ENCODE assay signal across 16 cellular contexts in genomic region chr2:54274781-54275242, GRCh38. TPM values are rescaled to one million over a fixed set of nuclear protein-coding genes. Genes with fewer than 3 reads are reported as not detected.
DNase-seq lines count a peak whose midpoint lies in the region; ATAC-seq and TF ChIP-seq lines count a peak whose summit lies in the region.
"Had no signal": no experiment of that assay in that cellular context is flagged by ENCODE, and none has a peak within 500 bp of the region (broad histone marks: within the 10 kb centered on the region; RNA-seq: fewer than 3 reads in every experiment).

No MANE protein-coding gene starts in this region.

- ATAC-seq in stimulated activated naive CD8-positive, alpha-beta T cell treated with anti-CD3 and anti-CD28 coated beads, Interleukin-15, amount 100 ng/mL, for 72 hours = peak; percentile 53
- ATAC-seq in stimulated activated naive CD8-positive, alpha-beta T cell treated with anti-CD3 and anti-CD28 coated beads, Interleukin-15, Interleukin-2, amounts not matched to agents 100 U/mL and 50 U/mL, for 24 hours = no peak
- ATAC-seq in GM21529 (IDR thresholded peaks at IDR 0.05; ENCODE audit: unreplicated experiment) (no peak), HG03457 (IDR thresholded peaks at IDR 0.05; ENCODE audit: unreplicated experiment) (no peak)

- H3K27me3 ChIP-seq in SJCRH30 = no peaks in the 10 kb centered on the region
- H3K27me3 ChIP-seq: esophagus squamous epithelium, suprapubic skin had no signal

- peak overlapping the region; percentile 62 for H3K27ac ChIP-seq in SJCRH30
- H3K27ac ChIP-seq: esophagus squamous epithelium, HL-60, suprapubic skin, VCaP had no signal

- no peak for DNase-seq in stimulated activated naive CD8-positive, alpha-beta T cell treated with anti-CD3 and anti-CD28 coated beads, Interleukin-15, amount 100 ng/mL, for 72 hours
- no peak for DNase-seq in stimulated activated naive CD8-positive, alpha-beta T cell treated with anti-CD3 and anti-CD28 coated beads, Interleukin-15, Interleukin-2, amounts not matched to agents 100 U/mL and 50 U/mL, for 24 hours
- DNase-seq in SJCRH30 (peak; percentile 38 to 77), fibroblast of pulmonary artery (ENCODE audit: low read depth) (peak; percentile 69), COLO829 (ENCODE audit: low spot score) (no peak), kidney glomerular epithelial cell (lab: John Stamatoyannopoulos, UW) (no peak)
- DNase-seq: activated gamma-delta T cell; CD8-positive, alpha-beta memory T cell; esophagus squamous epithelium; H9; NCI-H446 had no signal

- H3K36me3 ChIP-seq in SJCRH30 = no peaks in the 10 kb centered on the region
- H3K36me3 ChIP-seq: esophagus squamous epithelium, suprapubic skin had no signal

- peak overlapping the region; percentile 90 to 99 for H3K27ac Mint-ChIP-seq in stimulated activated naive CD8-positive, alpha-beta T cell treated with anti-CD3 and anti-CD28 coated beads, Interleukin-15, amount 100 ng/mL, for 72 hours
- H3K27ac Mint-ChIP-seq: CD8-positive, alpha-beta memory T cell; H9 had no signal

- H3K4me3 ChIP-seq in SJCRH30 = peak overlapping the region; percentile 15; the same call in 1 of the 2 replicates
- H3K4me3 ChIP-seq in fibroblast of pulmonary artery (replicated peaks; ENCODE audit: low read depth, low read length) = no peak overlapping the region
- H3K4me3 ChIP-seq: esophagus squamous epithelium, suprapubic skin had no signal

- H3K4me1 ChIP-seq in SJCRH30 = peaks cover 15% of the 10 kb centered on the region
- H3K4me1 ChIP-seq: esophagus squamous epithelium, suprapubic skin had no signal

- peaks cover 0 to 5% of the 10 kb centered on the region in 2 donors for H3K9me3 Mint-ChIP-seq in stimulated activated naive CD8-positive, alpha-beta T cell treated with anti-CD3 and anti-CD28 coated beads, Interleukin-15, amount 100 ng/mL, for 72 hours
- H3K9me3 Mint-ChIP-seq: CD8-positive, alpha-beta memory T cell; H9 had no signal

- TF ChIP-seq CTCF in fibroblast of pulmonary artery (IDR thresholded peaks at IDR 0.05; ENCODE audit: low read length, missing control alignments) = no peak

- peaks cover 5% of the 10 kb centered on the region; the same call in 1 of the 2 replicates for H3K9me3 ChIP-seq in SJCRH30 (replicated peaks)
- H3K9me3 ChIP-seq: esophagus squamous epithelium, suprapubic skin had no signal

- H3K4me1 Mint-ChIP-seq in stimulated activated naive CD8-positive, alpha-beta T cell treated with anti-CD3 and anti-CD28 coated beads, Interleukin-15, amount 100 ng/mL, for 72 hours = peaks cover 5% of the 10 kb centered on the region
- H3K4me1 Mint-ChIP-seq: CD8-positive, alpha-beta memory T cell; H9 had no signal

- H3K27me3 Mint-ChIP-seq in stimulated activated naive CD8-positive, alpha-beta T cell treated with anti-CD3 and anti-CD28 coated beads, Interleukin-15, amount 100 ng/mL, for 72 hours = no peaks in the 10 kb centered on the region
- H3K27me3 Mint-ChIP-seq: CD8-positive, alpha-beta memory T cell had no signal

- no peak overlapping the region for H3K4me3 Mint-ChIP-seq in stimulated activated naive CD8-positive, alpha-beta T cell treated with anti-CD3 and anti-CD28 coated beads, Interleukin-15, amount 100 ng/mL, for 72 hours
- H3K4me3 Mint-ChIP-seq: CD8-positive, alpha-beta memory T cell; H9 had no signal

RNA-seq across cellular contexts. Expression of gene TSPYL6, which starts 18.8 kb away (rescaled TPM):
- 0.03 and 0.10 TPM in 2 replicates for total RNA-seq in SJCRH30 (2014; rRNA removed; shearing (Covaris generic))
- total RNA-seq: CD8-positive, alpha-beta memory T cell; esophagus squamous epithelium; H9; suprapubic skin had no signal

Comparison
In these comparisons a context has a peak if more than half of its experiments do, and no peak if none do; other contexts are left out.
1. DNase-seq: peak in SJCRH30 (2 of 2) and fibroblast of pulmonary artery (single experiment); none in stimulated activated naive CD8-positive, alpha-beta T cell treated with anti-CD3 and anti-CD28 coated beads, Interleukin-15, amount 100 ng/mL, for 72 hours (0 of 2), stimulated activated naive CD8-positive, alpha-beta T cell treated with anti-CD3 and anti-CD28 coated beads, Interleukin-15, Interleukin-2, amounts not matched to agents 100 U/mL and 50 U/mL, for 24 hours (single experiment), COLO829 (single experiment) and kidney glomerular epithelial cell (single experiment).